Comparison of ENCODE assay signal across 7 cellular contexts in the genomic region with DNA sequence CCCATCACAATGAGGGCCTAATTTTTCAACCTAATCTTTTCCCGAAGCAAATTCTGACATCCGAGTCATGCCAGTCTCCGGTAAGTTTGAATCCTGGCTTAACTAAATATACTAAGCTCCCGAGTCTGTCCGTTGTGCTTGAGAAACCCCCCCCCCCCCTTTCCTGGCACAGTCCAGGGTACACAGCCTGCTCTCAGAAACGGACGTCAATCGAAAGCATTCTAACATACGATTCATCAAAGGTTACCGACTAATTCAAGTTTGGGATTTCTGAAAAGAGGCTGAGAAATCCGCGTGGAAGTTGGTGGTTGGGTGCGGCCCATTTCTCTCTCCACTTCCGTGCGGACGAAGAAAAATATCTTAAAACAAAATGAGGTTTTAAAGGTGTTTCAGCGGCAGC. TPM values are rescaled to one million over a fixed set of nuclear protein-coding genes. Genes with fewer than 3 reads are reported as not detected.
DNase-seq lines count a peak whose midpoint lies in the region; ATAC-seq, FAIRE-seq and TF ChIP-seq lines count a peak whose summit lies in the region.
"Had no signal": no experiment of that assay in that cellular context is flagged by ENCODE, and none has a peak within 500 bp of the region (broad histone marks: within the 10 kb centered on the region; RNA-seq: fewer than 3 reads in every experiment).

No MANE protein-coding gene starts in this region.

- H3K9me3 ChIP-seq in BE2C, result no peaks in the 10 kb centered on the region
- no peaks in the 10 kb centered on the region for H3K9me3 ChIP-seq in SJSA1 (replicated peaks)
- no peaks in the 10 kb centered on the region for H3K9me3 ChIP-seq in keratinocyte (ENCODE audit: control insufficient read depth, low read depth, low read length)

- no peak for ATAC-seq in GM21367 (IDR thresholded peaks at IDR 0.05; ENCODE audit: unreplicated experiment)
- no peak for ATAC-seq in HG02588 (IDR thresholded peaks at IDR 0.05; ENCODE audit: unreplicated experiment)

- H3K27ac ChIP-seq in SJSA1 (peak overlapping the region; percentile 48), keratinocyte (ENCODE audit: control insufficient read depth, insufficient read depth, low read length) (peak overlapping the region; percentile 79)

- FAIRE-seq in keratinocyte (lab: Jason Lieb, UNC), result no peak

- dilution Hi-C loops in keratinocyte (cut with MboI; ENCODE audit: extremely low pct_ligation_motif_present, low sequenced_read_pairs), result no loop called here

- H3K27me3 ChIP-seq in BE2C, result no peaks in the 10 kb centered on the region
- H3K27me3 ChIP-seq in SJSA1 (replicated peaks), result 0 out of 2 replicates have a peak, but pooled peaks cover 5% of the 10 kb centered on the region
- H3K27me3 ChIP-seq in keratinocyte (ENCODE audit: control insufficient read depth, extremely low read depth, insufficient read depth, low read length), result no peaks in the 10 kb centered on the region

- H3K4me1 ChIP-seq in BE2C (peaks cover 4% of the 10 kb centered on the region; the same call in 1 of the 2 replicates), SJSA1 (replicated peaks) (peaks cover 18% of the 10 kb centered on the region), keratinocyte (ENCODE audit: control insufficient read depth, extremely low read depth, insufficient read depth, low read length) (peaks cover 18% of the 10 kb centered on the region)

- peaks cover 2% of the 10 kb centered on the region for H3K9me1 ChIP-seq in keratinocyte (ENCODE audit: control insufficient read depth, extremely low read depth, insufficient read depth, low read length)

- H4K20me1 ChIP-seq in keratinocyte (ENCODE audit: control insufficient read depth, extremely low read depth, insufficient read depth, low read length), result peaks cover 4% of the 10 kb centered on the region

- H2AFZ ChIP-seq in keratinocyte (ENCODE audit: control insufficient read depth, low read length), result peak overlapping the region; percentile 88

- H3K79me2 ChIP-seq in keratinocyte (ENCODE audit: control insufficient read depth, insufficient read depth, low read length), result peaks cover 57% of the 10 kb centered on the region

- no peak for DNase-seq in BE2C
- peak in 1 of 2 experiments; percentile 22 for DNase-seq in SJSA1 (ENCODE audit: low read depth in 1 of 2, low spot score in 2 of 2)
- no peak for DNase-seq in keratinocyte (ENCODE audit: low read depth, low spot score)
- no peak for DNase-seq in 8988T

- H3K36me3 ChIP-seq in BE2C, result peaks cover 21% of the 10 kb centered on the region
- peaks cover 15% of the 10 kb centered on the region for H3K36me3 ChIP-seq in SJSA1
- H3K36me3 ChIP-seq in keratinocyte (ENCODE audit: control insufficient read depth in 2 of 2, extremely low read depth in 1 of 2, insufficient read depth in 2 of 2, low read length in 2 of 2), result no peaks in the 10 kb centered on the region

- no peak for TF ChIP-seq CTCF in BE2C (IDR thresholded peaks at IDR 0.05; ENCODE audit: low read depth, low read length)
- no peak for TF ChIP-seq CTCF in keratinocyte (optimal IDR thresholded peaks at IDR 0.05 in 1 of 3, IDR thresholded peaks at IDR 0.05 in 1 of 3, conservative IDR thresholded peaks at IDR 0.05 in 1 of 3; ENCODE audit: extremely low read depth in 1 of 3, insufficient read depth in 2 of 3, low read length in 3 of 3)

- peak overlapping the region; percentile 89 for H3K4me3 ChIP-seq in BE2C (ENCODE audit: low read depth, low read length)
- peak overlapping the region; percentile 69 for H3K4me3 ChIP-seq in SJSA1
- peak overlapping the region; percentile 62 to 88 (median 73) for H3K4me3 ChIP-seq in keratinocyte (ENCODE audit: control insufficient read depth in 2 of 3, extremely low read depth in 1 of 3, insufficient read depth in 2 of 3, low read depth in 1 of 3, low read length in 3 of 3)

- H3K9ac ChIP-seq in keratinocyte (ENCODE audit: control insufficient read depth, extremely low read depth, insufficient read depth, low read length), result peak overlapping the region; percentile 86

- H3K4me2 ChIP-seq in keratinocyte (ENCODE audit: control insufficient read depth, extremely low read depth, insufficient read depth, low read depth, low read length), result peak overlapping the region; percentile 69

RNA-seq across cellular contexts. Expression of gene SDAD1, which starts 0.6 kb away (rescaled TPM):
- 37.0 TPM for polyA plus RNA-seq in BE2C (2012; ENCODE audit: insufficient read depth, insufficient read length, low read depth)
- 41.0 and 45.1 TPM in 2 replicates for total RNA-seq in SJSA1 (2014; rRNA removed; shearing (Covaris generic))
- 21.2 to 33.0 TPM (median 28.9 TPM) in 3 replicates for polyA plus RNA-seq in keratinocyte
- 83.4 TPM for polyA plus RNA-seq in keratinocyte (2011; ENCODE audit: low read depth)
- polyA plus RNA-seq in keratinocyte (2011; cell fraction: cytosol; rRNA removed), result 20.1 and 36.6 TPM in 2 replicates
- polyA plus RNA-seq in keratinocyte (2011; cell fraction: nucleus; rRNA removed), result 26.4 and 33.4 TPM in 2 replicates
- 26.8 and 31.7 TPM in 2 replicates for polyA plus RNA-seq in keratinocyte (2012; ENCODE audit: low replicate concordance)
- 11.1 to 35.4 TPM (median 17.9 TPM) in 3 replicates for polyA minus RNA-seq in keratinocyte
- 20.7 TPM for polyA minus RNA-seq in keratinocyte (2011; cell fraction: cytosol; rRNA and poly(A)+ RNA removed)
- polyA minus RNA-seq in keratinocyte (2011; cell fraction: nucleus; rRNA and poly(A)+ RNA removed), result 15.9 and 31.0 TPM in 2 replicates

RNA-seq across cellular contexts. Expression of gene CXCL9, which starts 17.2 kb away (rescaled TPM):
- polyA plus RNA-seq in BE2C (2012; ENCODE audit: insufficient read depth, insufficient read length, low read depth), result not detected
- total RNA-seq in SJSA1 (2014; rRNA removed; shearing (Covaris generic)), result not detected in 2 replicates
- polyA plus RNA-seq in keratinocyte, result 0.04 to 0.08 TPM (median 0.04 TPM) in 3 replicates
- not detected for polyA plus RNA-seq in keratinocyte (2011; ENCODE audit: low read depth)
- polyA plus RNA-seq in keratinocyte (2011; cell fraction: cytosol; rRNA removed), result 0.06 and 0.12 TPM in 2 replicates
- polyA plus RNA-seq in keratinocyte (2011; cell fraction: nucleus; rRNA removed), result 0.04 and 0.15 TPM in 2 replicates
- not detected in 2 replicates for polyA plus RNA-seq in keratinocyte (2012; ENCODE audit: low replicate concordance)
- polyA minus RNA-seq in keratinocyte, result 0.06 to 0.23 TPM (median 0.20 TPM) in 3 replicates
- polyA minus RNA-seq in keratinocyte (2011; cell fraction: cytosol; rRNA and poly(A)+ RNA removed), result not detected
- not detected in 2 replicates for polyA minus RNA-seq in keratinocyte (2011; cell fraction: nucleus; rRNA and poly(A)+ RNA removed)
- total RNA-seq: temporal lobe had no signal

RNA-seq across cellular contexts. Expression of gene CXCL10, which starts 33.2 kb away (rescaled TPM):
- not detected for polyA plus RNA-seq in BE2C (2012; ENCODE audit: insufficient read depth, insufficient read length, low read depth)
- 0.29 TPM in 1 of 2 replicates, not detected in the other for total RNA-seq in SJSA1 (2014; rRNA removed; shearing (Covaris generic))
- 0.48 to 0.99 TPM (median 0.72 TPM) in 3 replicates for polyA plus RNA-seq in keratinocyte
- polyA plus RNA-seq in keratinocyte (2011; ENCODE audit: low read depth), result 0.30 TPM
- polyA plus RNA-seq in keratinocyte (2011; cell fraction: cytosol; rRNA removed), result 0.75 and 2.4 TPM in 2 replicates
- 1.3 and 1.8 TPM in 2 replicates for polyA plus RNA-seq in keratinocyte (2011; cell fraction: nucleus; rRNA removed)
- 0.38 and 0.47 TPM in 2 replicates for polyA plus RNA-seq in keratinocyte (2012; ENCODE audit: low replicate concordance)
- polyA minus RNA-seq in keratinocyte, result 0.49 to 0.74 TPM in 2 of 3 replicates, not detected in the other
- polyA minus RNA-seq in keratinocyte (2011; cell fraction: cytosol; rRNA and poly(A)+ RNA removed), result not detected
- not detected in 2 replicates for polyA minus RNA-seq in keratinocyte (2011; cell fraction: nucleus; rRNA and poly(A)+ RNA removed)
- total RNA-seq: temporal lobe had no signal

RNA-seq across cellular contexts. Expression of gene CXCL11, which starts 45.7 kb away (rescaled TPM):
- polyA plus RNA-seq in BE2C (2012; ENCODE audit: insufficient read depth, insufficient read length, low read depth), result not detected
- total RNA-seq in SJSA1 (2014; rRNA removed; shearing (Covaris generic)), result not detected in 2 replicates
- polyA plus RNA-seq in keratinocyte, result 0.58 to 1.4 TPM (median 0.93 TPM) in 3 replicates
- polyA plus RNA-seq in keratinocyte (2011; ENCODE audit: low read depth), result not detected
- 1.1 and 1.8 TPM in 2 replicates for polyA plus RNA-seq in keratinocyte (2011; cell fraction: cytosol; rRNA removed)
- polyA plus RNA-seq in keratinocyte (2011; cell fraction: nucleus; rRNA removed), result 0.80 and 1.2 TPM in 2 replicates
- polyA plus RNA-seq in keratinocyte (2012; ENCODE audit: low replicate concordance), result 0.10 and 0.53 TPM in 2 replicates
- polyA minus RNA-seq in keratinocyte, result 0.36 to 0.48 TPM in 2 of 3 replicates, not detected in the other
- not detected for polyA minus RNA-seq in keratinocyte (2011; cell fraction: cytosol; rRNA and poly(A)+ RNA removed)
- 0.32 and 0.47 TPM in 2 replicates for polyA minus RNA-seq in keratinocyte (2011; cell fraction: nucleus; rRNA and poly(A)+ RNA removed)
- total RNA-seq: temporal lobe had no signal

RNA-seq across cellular contexts. Expression of gene NAAA, which starts 49.3 kb away (rescaled TPM):
- polyA plus RNA-seq in BE2C (2012; ENCODE audit: insufficient read depth, insufficient read length, low read depth), result 8.9 TPM
- 34.3 and 70.4 TPM in 2 replicates for total RNA-seq in SJSA1 (2014; rRNA removed; shearing (Covaris generic))
- 8.9 to 12.2 TPM (median 11.4 TPM) in 3 replicates for polyA plus RNA-seq in keratinocyte
- 9.3 TPM for polyA plus RNA-seq in keratinocyte (2011; ENCODE audit: low read depth)
- 8.4 and 9.6 TPM in 2 replicates for polyA plus RNA-seq in keratinocyte (2011; cell fraction: cytosol; rRNA removed)
- 16.6 and 19.0 TPM in 2 replicates for polyA plus RNA-seq in keratinocyte (2011; cell fraction: nucleus; rRNA removed)
- 6.1 and 7.3 TPM in 2 replicates for polyA plus RNA-seq in keratinocyte (2012; ENCODE audit: low replicate concordance)
- polyA minus RNA-seq in keratinocyte, result 5.0 to 14.4 TPM (median 12.8 TPM) in 3 replicates
- 14.4 TPM for polyA minus RNA-seq in keratinocyte (2011; cell fraction: cytosol; rRNA and poly(A)+ RNA removed)
- polyA minus RNA-seq in keratinocyte (2011; cell fraction: nucleus; rRNA and poly(A)+ RNA removed), result 12.5 and 18.6 TPM in 2 replicates
